ENCODE assay signal across 1 cellular context in genomic region chr11:15699978-15700377, GRCh38.
TF ChIP-seq lines count a peak whose summit lies in the region.

No MANE protein-coding gene starts in this region.

TF ChIP-seq in HepG2, 621 proteins besides CTCF, POLR2A, EP300 and RAD21 (continued from another document):
- TF ChIP-seq PATZ1 (CRISPR knock-in tag; IDR thresholded peaks at IDR 0.05) (no peak), CEBPG (CRISPR knock-in tag; IDR thresholded peaks at IDR 0.05) (no peak), ZBTB7A (CRISPR knock-in tag; IDR thresholded peaks at IDR 0.05) (no peak), ZNF556 (CRISPR knock-in tag; IDR thresholded peaks at IDR 0.05; ENCODE audit: borderline replicate concordance) (no peak), SAFB2 (CRISPR knock-in tag; IDR thresholded peaks at IDR 0.05; ENCODE audit: borderline replicate concordance, low read depth) (no peak), NKX3-1 (CRISPR knock-in tag; IDR thresholded peaks at IDR 0.05) (no peak)
TF ChIP-seq in HepG2: peak in this region for 0.
